ENCODE assay signal across 13 cellular contexts in the genomic region with DNA sequence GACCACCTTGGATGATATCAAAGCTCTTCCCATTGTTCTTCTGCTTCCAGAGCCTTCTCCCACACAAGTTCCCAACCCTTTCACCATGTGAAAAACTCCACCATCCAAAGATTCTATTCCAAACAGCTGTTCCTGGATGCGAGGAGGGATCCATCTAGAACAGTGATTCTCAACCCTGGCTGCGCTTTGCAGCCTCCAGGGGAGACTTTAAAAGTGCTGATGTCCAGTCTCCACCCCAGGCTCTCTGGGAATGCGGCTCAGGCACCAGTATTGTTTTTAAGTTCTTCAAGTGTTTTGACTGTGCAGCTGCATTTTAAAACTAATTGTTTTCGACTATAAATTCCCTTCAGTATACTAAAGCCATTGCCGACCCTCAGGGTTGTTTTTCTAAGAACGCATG.
A peak's percentile ranks its signal among the peaks of the same experiment; 100 is the strongest.
DNase-seq lines count a peak whose midpoint lies in the region; ATAC-seq, FAIRE-seq and TF ChIP-seq lines count a peak whose summit lies in the region.
"Had no signal": no experiment of that assay in that cellular context is flagged by ENCODE, and none has a peak within 500 bp of the region (broad histone marks: within the 10 kb centered on the region; RNA-seq: fewer than 3 reads in every experiment).

No MANE protein-coding gene starts in this region.

- H3K36me3 ChIP-seq in ACC112 (ENCODE audit: insufficient read depth, low read length) (no peaks in the 10 kb centered on the region), fibroblast of lung (ENCODE audit: control insufficient read depth, insufficient read depth, low read length) (no peaks in the 10 kb centered on the region), osteoblast (ENCODE audit: insufficient read depth, low read length) (no peaks in the 10 kb centered on the region)
- H3K36me3 ChIP-seq: colonic mucosa, tibial artery had no signal

- peak overlapping the region; percentile 24 for H2AFZ ChIP-seq in ACC112 (ENCODE audit: low read length, unreplicated experiment)
- H2AFZ ChIP-seq in fibroblast of lung (ENCODE audit: low read length) = peak overlapping the region; percentile 19
- H2AFZ ChIP-seq in osteoblast (ENCODE audit: low read length) = no peak overlapping the region

- H4K20me1 ChIP-seq in fibroblast of lung (ENCODE audit: control insufficient read depth, extremely low read depth, insufficient read depth, low read length) (no peaks in the 10 kb centered on the region), osteoblast (ENCODE audit: insufficient read depth, low read length) (no peaks in the 10 kb centered on the region)

- no peaks in the 10 kb centered on the region for H3K27me3 ChIP-seq in ACC112 (ENCODE audit: insufficient read depth, low read length)
- no peaks in the 10 kb centered on the region for H3K27me3 ChIP-seq in fibroblast of lung (ENCODE audit: control insufficient read depth, insufficient read depth, low read length)
- H3K27me3 ChIP-seq in osteoblast (ENCODE audit: insufficient read depth, low read length) = no peaks in the 10 kb centered on the region
- H3K27me3 ChIP-seq: colonic mucosa, tibial artery had no signal

- peak overlapping the region; percentile 85 for H3K27ac ChIP-seq in ACC112 (ENCODE audit: low read depth, low read length)
- peak overlapping the region; percentile 86 for H3K27ac ChIP-seq in fibroblast of lung (ENCODE audit: insufficient read depth, low read length)
- peak overlapping the region; percentile 91 for H3K27ac ChIP-seq in osteoblast (ENCODE audit: low read depth, low read length)
- H3K27ac ChIP-seq: colonic mucosa, tibial artery had no signal

- peak overlapping the region; percentile 21 for H3K4me2 ChIP-seq in fibroblast of lung (ENCODE audit: extremely low read depth, insufficient read depth, low read length)
- H3K4me2 ChIP-seq in osteoblast (ENCODE audit: insufficient read depth, low read length) = peak overlapping the region; percentile 12

- H3K9me3 ChIP-seq in fibroblast of lung (ENCODE audit: control insufficient read depth, insufficient read depth, low read depth, low read length) (no peaks in the 10 kb centered on the region), osteoblast (ENCODE audit: low read depth, low read length) (no peaks in the 10 kb centered on the region)
- H3K9me3 ChIP-seq: colonic mucosa, tibial artery had no signal

- no peak for FAIRE-seq in HTR-8/SVneo (lab: Jason Lieb, UNC)

- peaks cover 48% of the 10 kb centered on the region for H3K4me1 ChIP-seq in ACC112 (ENCODE audit: control insufficient read depth, insufficient read depth, low read length, unreplicated experiment)
- peaks cover 11% of the 10 kb centered on the region for H3K4me1 ChIP-seq in fibroblast of lung (ENCODE audit: control insufficient read depth, extremely low read depth, insufficient read depth, low read length)
- H3K4me1 ChIP-seq in osteoblast (ENCODE audit: insufficient read depth, low read length) = peaks cover 26% of the 10 kb centered on the region
- H3K4me1 ChIP-seq: colonic mucosa, tibial artery had no signal

- H3K9ac ChIP-seq in fibroblast of lung (ENCODE audit: insufficient read depth, low read length) = peak overlapping the region; percentile 17

- no peak for ATAC-seq in GM21717 (IDR thresholded peaks at IDR 0.05; ENCODE audit: unreplicated experiment)
- no peak for ATAC-seq in GM21529 (IDR thresholded peaks at IDR 0.05; ENCODE audit: unreplicated experiment)
- no peak for ATAC-seq in GM19395 (IDR thresholded peaks at IDR 0.05; ENCODE audit: unreplicated experiment)
- ATAC-seq: left colon had no signal

- H3K79me2 ChIP-seq in ACC112 (ENCODE audit: control insufficient read depth, insufficient read depth, low read length, unreplicated experiment) (no peaks in the 10 kb centered on the region), fibroblast of lung (ENCODE audit: control insufficient read depth, insufficient read depth, low read length) (no peaks in the 10 kb centered on the region), osteoblast (ENCODE audit: insufficient read depth, low read length) (no peaks in the 10 kb centered on the region)

- DNase-seq in RPMI7951 (ENCODE audit: low read depth) = peak; percentile 61
- DNase-seq in fibroblast of lung (ENCODE audit: low read depth in 2 of 2) = no peak
- no peak for DNase-seq in osteoblast (ENCODE audit: insufficient read length, low spot score, missing footprints)
- no peak for DNase-seq in HTR-8/SVneo (ENCODE audit: insufficient read length, low spot score)
- DNase-seq: activated T-cell treated with anti-CD3 and anti-CD28 coated beads, Interleukin-2, amount 50 U/mL, for 1 hour; Calu3; colonic mucosa; left colon; tibial artery had no signal

- TF ChIP-seq CTCF in fibroblast of lung (conservative IDR thresholded peaks at IDR 0.05 in 1 of 2, IDR thresholded peaks at IDR 0.05 in 1 of 2; ENCODE audit: low read depth in 1 of 2, low read length in 2 of 2) = no peak
- no peak for TF ChIP-seq CTCF in osteoblast (IDR thresholded peaks at IDR 0.05; ENCODE audit: extremely low read depth, low read depth, low read length)

- no peak overlapping the region for H3K4me3 ChIP-seq in ACC112 (ENCODE audit: low read depth, low read length)
- no peak overlapping the region for H3K4me3 ChIP-seq in fibroblast of lung (replicated peaks in 1 of 4; ENCODE audit: control extremely low read depth in 1 of 4, insufficient read depth in 1 of 4, low read depth in 3 of 4, low read length in 4 of 4)
- H3K4me3 ChIP-seq in osteoblast (ENCODE audit: insufficient read depth, low read length) = no peak overlapping the region
- H3K4me3 ChIP-seq: colonic mucosa, tibial artery had no signal
